In genomic region chr7:106041140-106041717, GRCh38 we compare ENCODE assay signal across 8 cellular contexts.
A peak's percentile ranks its signal among the peaks of the same experiment; 100 is the strongest.
DNase-seq lines count a peak whose midpoint lies in the region; ATAC-seq and TF ChIP-seq lines count a peak whose summit lies in the region.

No MANE protein-coding gene starts in this region.

- CTCF ChIA-PET in GM10248 (lab: Yijun Ruan, JAX) = interaction anchor here (0.7 to 5.8 kb wide), 21 partner anchors 10 to 404 kb away, joined by 3 to 61 read pairs (median 5); no protein-coding TSS in a partner anchor

- H3K27me3 ChIP-seq in esophagus muscularis mucosa = no peaks in the 10 kb centered on the region

- no peak for TF ChIP-seq POLR2A in esophagus muscularis mucosa (IDR thresholded peaks at IDR 0.05; ENCODE audit: low read depth)

- 50% methylated on average over 6 of the region's 6 CpGs for WGBS in esophagus muscularis mucosa

- H3K4me1 ChIP-seq in esophagus muscularis mucosa = peaks cover 2 to 21% (median 16%) of the 10 kb centered on the region in 4 donors

- H3K36me3 ChIP-seq in esophagus muscularis mucosa = no peaks in the 10 kb centered on the region

- ATAC-seq in GM18873 (IDR thresholded peaks at IDR 0.05; ENCODE audit: low FRiP score, unreplicated experiment) = no peak

- no peak overlapping the region for H3K27ac ChIP-seq in esophagus muscularis mucosa (replicated peaks in 1 of 4)

- intact Hi-C loops in esophagus muscularis mucosa (cut with DNase I) = loop anchor here (5.0 kb wide), 1 partner anchor 164 kb away; the partner anchor contains the start of gene ATXN7L1

- peak; percentile 33 for DNase-seq in AG08396 (ENCODE audit: low spot score)
- peak; percentile 66 for DNase-seq in GM10248 (ENCODE audit: extremely low spot score)
- DNase-seq in M059J (ENCODE audit: low read depth) = peak; percentile 62
- DNase-seq in esophagus muscularis mucosa (ENCODE audit: extremely low spot score) = no peak
- DNase-seq in pons (ENCODE audit: low spot score) = peak; percentile 29
- no peak for DNase-seq in foreskin melanocyte

- TF ChIP-seq CTCF in GM10248 (IDR thresholded peaks at IDR 0.05; ENCODE audit: control extremely low read depth, extremely low read depth, low read depth, missing control alignments) (peak; percentile 58), WI38 (IDR thresholded peaks at IDR 0.05; ENCODE audit: low read depth, low read length) (peak; percentile 79), esophagus muscularis mucosa (IDR thresholded peaks at IDR 0.05) (peak; percentile 44 to 72 (median 49))

- no peak for TF ChIP-seq EP300 in esophagus muscularis mucosa (IDR thresholded peaks at IDR 0.05)

- POLR2A ChIA-PET in GM10248 (lab: Yijun Ruan, JAX) = no interaction called here

- H3K4me3 ChIP-seq in WI38 (ENCODE audit: low read depth, low read length) = no peak overlapping the region
- no peak overlapping the region for H3K4me3 ChIP-seq in esophagus muscularis mucosa

- no peaks in the 10 kb centered on the region for H3K9me3 ChIP-seq in esophagus muscularis mucosa

Comparison
In these comparisons a context has a peak if more than half of its experiments do, and no peak if none do; other contexts are left out.
1. DNase-seq: peak in AG08396 (single experiment), GM10248 (single experiment), M059J (single experiment) and pons (single experiment); none in esophagus muscularis mucosa (single experiment) and foreskin melanocyte (single experiment).
2. Peak in every context shown above with its lines, with median percentiles within 50 percentile points of each other: CTCF ChIP-seq.